9 cellular contexts compared by ENCODE assay signal in the genomic region with DNA sequence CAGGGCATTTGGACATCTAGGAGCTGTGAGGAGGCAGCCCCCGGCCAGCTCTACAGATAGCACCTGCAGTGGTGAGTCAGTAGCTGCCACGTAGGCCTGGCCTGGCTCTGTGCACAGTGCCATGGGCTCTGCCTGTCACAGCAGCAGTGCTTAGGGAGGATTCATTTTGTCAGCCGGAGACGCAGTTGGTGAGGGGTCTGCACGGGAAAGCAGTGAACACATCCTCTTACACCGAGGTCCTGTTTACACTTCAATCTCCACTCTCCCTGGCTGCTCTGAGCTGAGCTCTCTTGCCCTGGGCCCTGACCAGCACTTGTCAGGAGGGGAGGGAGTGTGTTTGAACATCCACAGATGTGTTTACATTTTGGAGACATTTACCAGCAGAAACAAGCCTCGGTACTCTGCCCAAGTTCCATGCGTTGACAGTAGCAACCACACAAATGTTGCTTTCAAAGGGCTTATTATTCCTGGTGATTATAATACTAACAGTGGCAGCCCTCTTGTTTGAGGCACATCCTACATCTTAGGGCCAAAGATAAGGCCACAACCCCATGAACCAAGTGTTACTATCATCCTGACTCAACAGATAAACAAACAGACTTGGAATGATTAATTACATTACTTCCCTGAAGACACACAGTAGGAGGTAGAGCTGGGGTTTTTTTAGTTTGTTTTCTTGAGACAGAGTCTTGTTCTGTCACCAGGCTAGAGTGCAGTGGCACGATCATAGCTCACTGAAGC.
A peak's percentile ranks its signal among the peaks of the same experiment; 100 is the strongest.
DNase-seq lines count a peak whose midpoint lies in the region; ATAC-seq, FAIRE-seq and TF ChIP-seq lines count a peak whose summit lies in the region.
"Had no signal": no experiment of that assay in that cellular context is flagged by ENCODE, and none has a peak within 500 bp of the region (broad histone marks: within the 10 kb centered on the region; RNA-seq: fewer than 3 reads in every experiment).

No MANE protein-coding gene starts in this region.

- DNase-seq in HCEC 1CT (peak; percentile 47), NCI-H510A treated with DMSO at 0.1 percent for 48 hours (lab: John Stamatoyannopoulos, UW) (peak; percentile 52), epithelial cell of esophagus (ENCODE audit: low read depth) (peak; percentile 55), pancreas (peak in 1 of 6 donors; percentile 54), Right ventricle myocardium superior (no peak)
- DNase-seq: central memory CD4-positive, alpha-beta T cell had no signal

- FAIRE-seq in pancreas (lab: Jason Lieb, UNC), result no peak

- no peaks in the 10 kb centered on the region for H3K9me3 ChIP-seq in pancreas

- no peaks in the 10 kb centered on the region for H3K36me3 ChIP-seq in pancreas

- WGBS in pancreas, 2 donors, result 57 to 63% methylated on average over 9 of the region's 9 CpGs

- peak in 3 of 4 donors; percentile 13 to 82 (median 56) for ATAC-seq in pancreas
- no peak for ATAC-seq in Right ventricle myocardium superior (ENCODE audit: poor library complexity)
- ATAC-seq in HG03139 (IDR thresholded peaks at IDR 0.05; ENCODE audit: unreplicated experiment), result no peak
- ATAC-seq in HG02759 (IDR thresholded peaks at IDR 0.05; ENCODE audit: unreplicated experiment), result no peak
- ATAC-seq in GM19035 (IDR thresholded peaks at IDR 0.05; ENCODE audit: unreplicated experiment), result no peak

- no peaks in the 10 kb centered on the region for H3K27me3 ChIP-seq in pancreas

- H3K4me3 ChIP-seq in epithelial cell of esophagus (ENCODE audit: low read length), result no peak overlapping the region
- no peak overlapping the region for H3K4me3 ChIP-seq in pancreas

- H3K27ac ChIP-seq in pancreas, result peak overlapping the region in 1 of 4 donors; percentile 3

- intact Hi-C loops in pancreas (cut with DNase I), result no loop called here
- intact Hi-C loops in Right ventricle myocardium superior (cut with DNase I), result no loop called here

- H3K4me1 ChIP-seq in pancreas, result no peaks in the 10 kb centered on the region

- TF ChIP-seq CTCF in epithelial cell of esophagus (IDR thresholded peaks at IDR 0.05; ENCODE audit: insufficient read depth, low read depth, low read length, missing control alignments) (no peak), pancreas (IDR thresholded peaks at IDR 0.05) (no peak)

Comparison
In these comparisons a context has a peak if more than half of its experiments do, and no peak if none do; other contexts are left out.
1. ATAC-seq: peak in pancreas (3 of 4); none in Right ventricle myocardium superior (single experiment), HG03139 (single experiment), HG02759 (single experiment) and GM19035 (single experiment).